Comparison of ENCODE assay signal across 23 cellular contexts in genomic region chr11:77661670-77662069, GRCh38.
"Had no signal": no experiment of that assay in that cellular context is flagged by ENCODE, and none has a peak within 500 bp of the region (broad histone marks: within the 10 kb centered on the region; RNA-seq: fewer than 3 reads in every experiment).

No MANE protein-coding gene starts in this region.

- H3K27me3 Mint-ChIP-seq: natural killer cell treated with Interleukin-12 subunit alpha and Interleukin-12 subunit beta and Interleukin-15 and Interleukin-18, amount 100 ng/mL, for 72 hours; stimulated activated naive CD8-positive, alpha-beta T cell treated with anti-CD3 and anti-CD28 coated beads, Interleukin-15, amount 100 ng/mL, for 72 hours had no signal

- ATAC-seq: left ventricle myocardium superior; lower lobe of right lung; natural killer cell treated with Interleukin-12 subunit alpha and Interleukin-12 subunit beta and Interleukin-15 and Interleukin-18, amount 100 ng/mL, for 72 hours; stimulated activated effector memory CD8-positive, alpha-beta T cell treated with anti-CD3 and anti-CD28 coated beads, Interleukin-12 subunit alpha, Interleukin-12 subunit beta, amount 100 ng/mL, for 72 hours; stimulated activated naive CD8-positive, alpha-beta T cell treated with anti-CD3 and anti-CD28 coated beads, Interleukin-15, amount 100 ng/mL, for 72 hours; upper lobe of right lung had no signal

- DNase-seq: dermis blood vessel endothelial cell; effector memory CD4-positive, alpha-beta T cell; hypothalamus; immature natural killer cell; islet precursor cell; left ventricle myocardium superior; lower lobe of right lung; sigmoid colon; stimulated activated CD4-positive, alpha-beta T cell treated with anti-CD3 and anti-CD28 coated beads, Interleukin-2, amount 100 ng/mL, for 24 hours; stimulated activated CD4-positive, alpha-beta T cell treated with anti-CD3 and anti-CD28 coated beads, Interleukin-4, amount 100 ng/mL, for 24 hours; stimulated activated naive CD8-positive, alpha-beta T cell treated with anti-CD3 and anti-CD28 coated beads, Interleukin-15, amount 100 ng/mL, for 72 hours; transverse colon; upper lobe of right lung; uterus had no signal

- H3K4me3 Mint-ChIP-seq: immature natural killer cell; natural killer cell treated with Interleukin-12 subunit alpha and Interleukin-12 subunit beta and Interleukin-15 and Interleukin-18, amount 100 ng/mL, for 72 hours; neural crest cell; stimulated activated effector memory CD8-positive, alpha-beta T cell treated with anti-CD3 and anti-CD28 coated beads, Interleukin-12 subunit alpha, Interleukin-12 subunit beta, amount 100 ng/mL, for 72 hours; stimulated activated naive CD8-positive, alpha-beta T cell treated with anti-CD3 and anti-CD28 coated beads, Interleukin-15, amount 100 ng/mL, for 72 hours had no signal

- H3K9me3 ChIP-seq: esophagus muscularis mucosa, lower lobe of right lung, prostate gland, right atrium auricular region, sigmoid colon, suprapubic skin, transverse colon, upper lobe of right lung, uterus had no signal

- H3K9me3 Mint-ChIP-seq: immature natural killer cell; natural killer cell treated with Interleukin-12 subunit alpha and Interleukin-12 subunit beta and Interleukin-15 and Interleukin-18, amount 100 ng/mL, for 72 hours; neural crest cell; stimulated activated effector memory CD8-positive, alpha-beta T cell treated with anti-CD3 and anti-CD28 coated beads, Interleukin-12 subunit alpha, Interleukin-12 subunit beta, amount 100 ng/mL, for 72 hours; stimulated activated naive CD8-positive, alpha-beta T cell treated with anti-CD3 and anti-CD28 coated beads, Interleukin-15, amount 100 ng/mL, for 72 hours had no signal

- H3K27ac Mint-ChIP-seq: natural killer cell treated with Interleukin-12 subunit alpha and Interleukin-12 subunit beta and Interleukin-15 and Interleukin-18, amount 100 ng/mL, for 72 hours; stimulated activated effector memory CD8-positive, alpha-beta T cell treated with anti-CD3 and anti-CD28 coated beads, Interleukin-12 subunit alpha, Interleukin-12 subunit beta, amount 100 ng/mL, for 72 hours; stimulated activated naive CD8-positive, alpha-beta T cell treated with anti-CD3 and anti-CD28 coated beads, Interleukin-15, amount 100 ng/mL, for 72 hours had no signal

- H3K4me1 Mint-ChIP-seq: immature natural killer cell; neural crest cell; stimulated activated effector memory CD8-positive, alpha-beta T cell treated with anti-CD3 and anti-CD28 coated beads, Interleukin-12 subunit alpha, Interleukin-12 subunit beta, amount 100 ng/mL, for 72 hours; stimulated activated naive CD8-positive, alpha-beta T cell treated with anti-CD3 and anti-CD28 coated beads, Interleukin-15, amount 100 ng/mL, for 72 hours had no signal

- H3K27me3 ChIP-seq: esophagus muscularis mucosa, foreskin keratinocyte, right atrium auricular region, sigmoid colon, suprapubic skin, transverse colon, upper lobe of right lung, uterus had no signal

- H3K36me3 ChIP-seq: prostate gland, uterus had no signal

- H3K4me3 ChIP-seq: coronary artery, esophagus muscularis mucosa, lower lobe of right lung, prostate gland, right atrium auricular region, sigmoid colon, suprapubic skin, transverse colon, upper lobe of right lung, uterus had no signal

- H3K4me1 ChIP-seq: foreskin keratinocyte, lower lobe of right lung, prostate gland, right atrium auricular region, sigmoid colon, suprapubic skin, upper lobe of right lung, uterus had no signal

- H3K27ac ChIP-seq: coronary artery, esophagus muscularis mucosa, foreskin keratinocyte, lower lobe of right lung, prostate gland, right atrium auricular region, sigmoid colon, suprapubic skin, transverse colon, upper lobe of right lung, uterus had no signal
